Comparison of ENCODE assay signal across 8 cellular contexts in the genomic region with DNA sequence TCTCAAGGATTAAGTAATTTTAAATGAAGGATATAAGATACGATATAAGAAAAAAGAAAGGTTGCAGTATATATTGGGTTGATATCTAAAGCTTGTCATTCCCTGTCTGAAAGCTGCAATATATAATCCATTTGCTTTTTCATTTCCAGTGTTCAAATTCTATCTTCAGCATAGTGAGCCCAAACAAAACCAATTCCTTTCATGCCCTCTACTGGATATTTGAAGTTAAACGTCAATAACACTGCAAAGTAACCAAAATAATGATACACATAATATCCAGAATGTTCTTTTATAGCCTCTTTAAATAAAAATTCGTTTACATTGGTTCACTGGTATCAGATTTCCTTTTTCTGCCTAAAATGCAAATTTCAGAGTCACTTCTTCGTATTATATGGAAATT.
DNase-seq lines count a peak whose midpoint lies in the region; TF ChIP-seq lines count a peak whose summit lies in the region.
"Had no signal": no experiment of that assay in that cellular context is flagged by ENCODE, and none has a peak within 500 bp of the region (broad histone marks: within the 10 kb centered on the region; RNA-seq: fewer than 3 reads in every experiment).

No MANE protein-coding gene starts in this region.

- 15 to 28% (median 22%) methylated on average over 4 of the region's 4 CpGs for WGBS in ovary, 3 donors
- WGBS in thyroid gland, 2 donors, result 49 to 52% methylated on average over 4 of the region's 4 CpGs

- H3K9me3 Mint-ChIP-seq in brain (peaks cover 0 to 4% (median 0%) of the 10 kb centered on the region in 5 experiments), nephron (no peaks in the 10 kb centered on the region)
- H3K9me3 Mint-ChIP-seq: activated CD4-positive, alpha-beta T cell treated with anti-CD3 and anti-CD28 coated beads, Interleukin-2, amount 10 ng/mL, durations not matched to agents 24 days and 14 days had no signal

- no peak overlapping the region for H3K27ac ChIP-seq in ovary
- H3K27ac ChIP-seq in thyroid gland, result no peak overlapping the region

- H3K27me3 Mint-ChIP-seq in brain (peaks cover 4% of the 10 kb centered on the region), nephron (ENCODE audit: low read depth) (no peaks in the 10 kb centered on the region)

- H3K36me3 ChIP-seq in ovary (no peaks in the 10 kb centered on the region), thyroid gland (no peaks in the 10 kb centered on the region)

- TF ChIP-seq CTCF in brain (conservative IDR thresholded peaks at IDR 0.05) (peak; percentile 67 to 72), nephron (IDR thresholded peaks at IDR 0.05; ENCODE audit: unreplicated experiment in 3 of 3) (peak; percentile 41 to 54 (median 49)), ovary (IDR thresholded peaks at IDR 0.05) (no peak), thyroid gland (IDR thresholded peaks at IDR 0.05) (peak in 3 of 6 experiments; percentile 19 to 32 (median 26))

- H3K27ac Mint-ChIP-seq in brain, result peak overlapping the region in 2 of 5 experiments; percentile 14 to 28
- peak overlapping the region in 2 of 3 experiments; percentile 19 to 74 for H3K27ac Mint-ChIP-seq in nephron
- H3K27ac Mint-ChIP-seq: activated CD4-positive, alpha-beta T cell treated with anti-CD3 and anti-CD28 coated beads, Interleukin-2, amount 10 ng/mL, durations not matched to agents 24 days and 14 days had no signal

- TF ChIP-seq POLR2A in ovary (IDR thresholded peaks at IDR 0.05) (no peak), thyroid gland (IDR thresholded peaks at IDR 0.05) (no peak)

- peaks cover 20% of the 10 kb centered on the region for H3K4me1 Mint-ChIP-seq in brain
- H3K4me1 Mint-ChIP-seq in nephron, result peaks cover 52% of the 10 kb centered on the region
- H3K4me1 Mint-ChIP-seq: activated CD4-positive, alpha-beta T cell treated with anti-CD3 and anti-CD28 coated beads, Interleukin-2, amount 10 ng/mL, durations not matched to agents 24 days and 14 days had no signal

- H3K27me3 ChIP-seq in ovary (no peaks in the 10 kb centered on the region), thyroid gland (no peaks in the 10 kb centered on the region)

- no peaks in the 10 kb centered on the region for H3K36me3 Mint-ChIP-seq in brain
- no peaks in the 10 kb centered on the region for H3K36me3 Mint-ChIP-seq in nephron (ENCODE audit: low read depth)

- intact Hi-C loops in ovary (cut with DNase I), result loop anchor here in 1 of 4 donors (5.0 kb wide), 1 partner anchor 622 kb away; no protein-coding TSS in a partner anchor
- intact Hi-C loops in thyroid gland (cut with DNase I), result loop anchor here (10.0 kb wide), 1 partner anchor 61 kb away; the partner anchor contains the start of gene DAAM1

- H3K4me3 ChIP-seq in ovary (no peak overlapping the region), thyroid gland (replicated peaks in 1 of 3) (no peak overlapping the region)

- in situ Hi-C loops in G401 (cut with HindIII; ENCODE audit: low sequenced_read_pairs), result loop anchor here (10.0 kb wide), 1 partner anchor 321 kb away; no protein-coding TSS in a partner anchor

- H3K9me3 ChIP-seq in ovary (no peaks in the 10 kb centered on the region), thyroid gland (no peaks in the 10 kb centered on the region)

- no peaks in the 10 kb centered on the region for H3K4me1 ChIP-seq in ovary (ENCODE audit: insufficient read depth)
- no peaks in the 10 kb centered on the region for H3K4me1 ChIP-seq in thyroid gland

- H3K4me3 Mint-ChIP-seq in brain (no peak overlapping the region), nephron (no peak overlapping the region)
- H3K4me3 Mint-ChIP-seq: activated CD4-positive, alpha-beta T cell treated with anti-CD3 and anti-CD28 coated beads, Interleukin-2, amount 10 ng/mL, durations not matched to agents 24 days and 14 days had no signal

- peak; percentile 50 for DNase-seq in G401 (ENCODE audit: low spot score)
- peak; percentile 39 for DNase-seq in M059J (ENCODE audit: low read depth)
- no peak for DNase-seq in ovary
- DNase-seq in occipital lobe (lab: John Stamatoyannopoulos, UW), result no peak
- DNase-seq in thyroid gland, result no peak
- DNase-seq: activated CD4-positive, alpha-beta T cell treated with anti-CD3 and anti-CD28 coated beads, Interleukin-2, amount 10 ng/mL, durations not matched to agents 24 days and 14 days had no signal

- no peak for TF ChIP-seq EP300 in ovary (IDR thresholded peaks at IDR 0.05)

Comparison
In these comparisons a context has a peak if more than half of its experiments do, and no peak if none do; other contexts are left out.
1. DNase-seq: peak in G401 (single experiment) and M059J (single experiment); none in ovary (0 of 5), occipital lobe (single experiment) and thyroid gland (0 of 2).
2. CTCF ChIP-seq: peak in brain (2 of 2) and nephron (3 of 3); none in ovary (0 of 3).